1 cellular context compared by ENCODE assay signal in genomic region chr3:49339947-49340800, GRCh38.
A peak's percentile ranks its signal among the peaks of the same experiment; 100 is the strongest.
TF ChIP-seq lines count a peak whose summit lies in the region.

Gene USP4 (minus strand): TSS chr3:49340053. CDS start chr3:49340024, 29 bp downstream.

TF ChIP-seq in HepG2, 621 proteins besides CTCF, POLR2A, EP300 and RAD21 (continued from another document and continues in another):
- TF ChIP-seq ZNF512 (CRISPR knock-in tag; IDR thresholded peaks at IDR 0.05) (no peak), ZFP82 (CRISPR knock-in tag; IDR thresholded peaks at IDR 0.05; ENCODE audit: borderline replicate concordance) (peak; percentile 89; the same call in 1 of the 2 replicates), THRA (CRISPR knock-in tag; IDR thresholded peaks at IDR 0.05; ENCODE audit: borderline replicate concordance) (peak; percentile 80), CBX1 (IDR thresholded peaks at IDR 0.05; ENCODE audit: low read depth) (peak; percentile 73), BATF2 (CRISPR knock-in tag; IDR thresholded peaks at IDR 0.05) (peak; percentile 98), ZBTB38 (CRISPR knock-in tag; IDR thresholded peaks at IDR 0.05) (peak; percentile 97), ZNF430 (CRISPR knock-in tag; IDR thresholded peaks at IDR 0.05) (peak; percentile 97), ZNF234 (CRISPR knock-in tag; conservative IDR thresholded peaks at IDR 0.05) (peak; percentile 95), YEATS4 (CRISPR knock-in tag; IDR thresholded peaks at IDR 0.05; ENCODE audit: borderline replicate concordance) (peak; percentile 98), DMTF1 (CRISPR knock-in tag; IDR thresholded peaks at IDR 0.05) (peak; percentile 95), BORCS8-MEF2B (CRISPR knock-in tag; IDR thresholded peaks at IDR 0.05) (peak; percentile 98), RBM22 (optimal IDR thresholded peaks at IDR 0.05; ENCODE audit: low read length) (no peak), ZNF451 (CRISPR knock-in tag; IDR thresholded peaks at IDR 0.05) (no peak; the same call in none of the 2 replicates), SRF (IDR thresholded peaks at IDR 0.05; ENCODE audit: low read depth, low read length) (no peak), FLYWCH1 (CRISPR knock-in tag; IDR thresholded peaks at IDR 0.05) (peak; percentile 74; the same call in 1 of the 2 replicates), BRD4 (CRISPR knock-in tag; IDR thresholded peaks at IDR 0.05) (peak; percentile 62), CREB1 (IDR thresholded peaks at IDR 0.05) (no peak), CREB1 (CRISPR knock-in tag; IDR thresholded peaks at IDR 0.05) (no peak), ZNF776 (CRISPR knock-in tag; IDR thresholded peaks at IDR 0.05) (peak; percentile 99), CBX5 (CRISPR knock-in tag; IDR thresholded peaks at IDR 0.05; ENCODE audit: borderline replicate concordance) (peak; percentile 89), TBX3 (IDR thresholded peaks at IDR 0.05; ENCODE audit: borderline replicate concordance) (no peak), CHD2 (IDR thresholded peaks at IDR 0.05; ENCODE audit: low read depth, low read length) (peak; percentile 74), TEAD3 (CRISPR knock-in tag; optimal IDR thresholded peaks at IDR 0.05; ENCODE audit: borderline replicate concordance) (peak; percentile 10), ZNF513 (CRISPR knock-in tag; conservative IDR thresholded peaks at IDR 0.05) (no peak), POLR2AphosphoS5 (IDR thresholded peaks at IDR 0.05; ENCODE audit: low read depth, low read length) (peak; percentile 73), ZNF362 (CRISPR knock-in tag; IDR thresholded peaks at IDR 0.05; ENCODE audit: borderline replicate concordance) (peak; percentile 87), MAFK (conservative IDR thresholded peaks at IDR 0.05 in 1 of 2, IDR thresholded peaks at IDR 0.05 in 1 of 2; ENCODE audit: low read length in 2 of 2) (no peak), NR2C2 (CRISPR knock-in tag; IDR thresholded peaks at IDR 0.05; ENCODE audit: borderline replicate concordance) (peak; percentile 86), ZNF607 (CRISPR knock-in tag; IDR thresholded peaks at IDR 0.05; ENCODE audit: borderline replicate concordance) (peak; percentile 98), ZNF605 (CRISPR knock-in tag; IDR thresholded peaks at IDR 0.05) (peak; percentile 99), ZNF646 (CRISPR knock-in tag; IDR thresholded peaks at IDR 0.05) (no peak), SNAPC4 (CRISPR knock-in tag; IDR thresholded peaks at IDR 0.05) (peak; percentile 90), THAP7 (CRISPR knock-in tag; IDR thresholded peaks at IDR 0.05) (peak; percentile 89; the same call in 1 of the 2 replicates), ZKSCAN5 (CRISPR knock-in tag; IDR thresholded peaks at IDR 0.05) (peak; percentile 44; the same call in 1 of the 2 replicates), ZNF746 (CRISPR knock-in tag; IDR thresholded peaks at IDR 0.05) (peak; percentile 82), ZNF7 (CRISPR knock-in tag; IDR thresholded peaks at IDR 0.05) (no peak; the same call in 1 of the 2 replicates), ZNF225 (CRISPR knock-in tag; IDR thresholded peaks at IDR 0.05) (0 out of 2 replicates have a peak, but pooled peaks have one; percentile 53)
